17 cellular contexts compared by ENCODE assay signal in the genomic region with DNA sequence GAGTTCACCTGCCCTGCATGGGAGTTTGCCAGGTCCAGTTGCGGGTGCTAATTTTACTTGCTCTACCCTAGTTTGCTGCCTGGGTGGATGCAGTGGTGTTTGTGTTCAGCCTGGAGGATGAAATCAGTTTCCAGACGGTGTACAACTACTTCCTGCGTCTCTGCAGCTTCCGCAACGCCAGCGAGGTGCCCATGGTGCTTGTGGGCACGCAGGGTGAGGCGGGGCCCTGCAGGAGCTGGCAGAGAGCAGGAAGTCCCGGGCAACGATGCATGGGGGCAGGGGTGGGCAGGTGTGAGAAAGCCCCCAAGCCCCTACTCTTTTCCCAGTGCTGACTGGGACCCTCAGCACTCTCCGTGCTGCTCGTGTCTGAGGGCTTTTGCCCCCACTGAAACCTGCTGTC. TPM values are rescaled to one million over a fixed set of nuclear protein-coding genes. Genes with fewer than 3 reads are reported as not detected.
A peak's percentile ranks its signal among the peaks of the same experiment; 100 is the strongest.
DNase-seq lines count a peak whose midpoint lies in the region; ATAC-seq and TF ChIP-seq lines count a peak whose summit lies in the region.
"Had no signal": no experiment of that assay in that cellular context is flagged by ENCODE, and none has a peak within 500 bp of the region (broad histone marks: within the 10 kb centered on the region; RNA-seq: fewer than 3 reads in every experiment).

No MANE protein-coding gene starts in this region.

- H3K9me3 Mint-ChIP-seq in activated CD8-positive, alpha-beta memory T cell treated with anti-CD3 and anti-CD28 coated beads, Interleukin-2, amount 10 ng/mL, durations not matched to agents 7 days and 5 days (ENCODE audit: low read depth): no peaks in the 10 kb centered on the region
- H3K9me3 Mint-ChIP-seq: natural killer cell had no signal

- H3K4me3 Mint-ChIP-seq in activated CD8-positive, alpha-beta memory T cell treated with anti-CD3 and anti-CD28 coated beads, Interleukin-2, amount 10 ng/mL, durations not matched to agents 7 days and 5 days: peak overlapping the region; percentile 27

- H3K4me1 Mint-ChIP-seq in activated CD8-positive, alpha-beta memory T cell treated with anti-CD3 and anti-CD28 coated beads, Interleukin-2, amount 10 ng/mL, durations not matched to agents 7 days and 5 days: peaks cover 5% of the 10 kb centered on the region

- CTCF ChIA-PET in activated CD8-positive, alpha-beta memory T cell treated with anti-CD3 and anti-CD28 coated beads, Interleukin-2, amount 10 ng/mL, durations not matched to agents 7 days and 5 days (lab: Charles Lee): interaction anchor here (0.7 to 1.4 kb wide), 4 partner anchors 49 to 219 kb away, joined by 3 to 6 read pairs (median 4); no protein-coding TSS in a partner anchor

- H3K36me3 ChIP-seq in RWPE2 (ENCODE audit: low read depth): peaks cover 31% of the 10 kb centered on the region

- H3K9me3 ChIP-seq in RWPE2 (ENCODE audit: severe bottlenecking): no peaks in the 10 kb centered on the region
- H3K9me3 ChIP-seq: heart left ventricle, right atrium auricular region, upper lobe of right lung had no signal

- no peak for TF ChIP-seq CTCF in RWPE2 (IDR thresholded peaks at IDR 0.05; ENCODE audit: poor library complexity, severe bottlenecking)

- H3K27ac ChIP-seq in RWPE2 (ENCODE audit: poor library complexity, severe bottlenecking) (peak overlapping the region; percentile 91), skin epidermis (peak overlapping the region in 9 of 21 experiments; percentile 55 to 91 (median 86))
- H3K27ac ChIP-seq: heart left ventricle, right atrium auricular region, upper lobe of right lung had no signal

- H3K27ac Mint-ChIP-seq in activated CD8-positive, alpha-beta memory T cell treated with anti-CD3 and anti-CD28 coated beads, Interleukin-2, amount 10 ng/mL, durations not matched to agents 7 days and 5 days: peak overlapping the region; percentile 63
- H3K27ac Mint-ChIP-seq: natural killer cell had no signal

- no peak for DNase-seq in activated CD8-positive, alpha-beta memory T cell treated with anti-CD3 and anti-CD28 coated beads, Interleukin-2, amount 10 ng/mL, durations not matched to agents 7 days and 5 days
- no peak for DNase-seq in activated CD8-positive, alpha-beta memory T cell treated with anti-CD3 and anti-CD28 coated beads for 24 hours
- DNase-seq in RWPE2 (ENCODE audit: low spot score): no peak
- DNase-seq in activated T-helper 1 cell treated with anti-CD3 and anti-CD28 coated beads, Interleukin-2, amount 50 U/mL, for 16 hours (ENCODE audit: low read depth in 1 of 2, low spot score in 1 of 2): peak; percentile 11 to 21
- no peak for DNase-seq in C1 segment of cervical spinal cord (lab: John Stamatoyannopoulos, UW)
- DNase-seq: caudate nucleus, heart left ventricle, natural killer cell, NCI-H1417 treated with DMSO at 0.1 percent for 48 hours, NCI-H524, upper lobe of right lung had no signal

- peaks cover 19% of the 10 kb centered on the region for H3K4me1 ChIP-seq in RWPE2 (ENCODE audit: insufficient read depth, poor library complexity, severe bottlenecking)

- no peaks in the 10 kb centered on the region for H3K27me3 ChIP-seq in RWPE2 (ENCODE audit: insufficient read depth, poor library complexity, severe bottlenecking)
- H3K27me3 ChIP-seq: right atrium auricular region, upper lobe of right lung had no signal

- H3K36me3 Mint-ChIP-seq in activated CD8-positive, alpha-beta memory T cell treated with anti-CD3 and anti-CD28 coated beads, Interleukin-2, amount 10 ng/mL, durations not matched to agents 7 days and 5 days: no peaks in the 10 kb centered on the region
- H3K36me3 Mint-ChIP-seq: natural killer cell had no signal

- peaks cover 12% of the 10 kb centered on the region for H3K27me3 Mint-ChIP-seq in activated CD8-positive, alpha-beta memory T cell treated with anti-CD3 and anti-CD28 coated beads, Interleukin-2, amount 10 ng/mL, durations not matched to agents 7 days and 5 days

- no peak for ATAC-seq in activated CD8-positive, alpha-beta memory T cell treated with anti-CD3 and anti-CD28 coated beads, Interleukin-2, amount 10 ng/mL, durations not matched to agents 7 days and 5 days
- no peak for ATAC-seq in RWPE2 (ENCODE audit: low read depth)
- no peak for ATAC-seq in HG03520 (IDR thresholded peaks at IDR 0.05; ENCODE audit: unreplicated experiment)
- ATAC-seq in HG02588 (IDR thresholded peaks at IDR 0.05; ENCODE audit: unreplicated experiment): no peak
- ATAC-seq: heart left ventricle, left lobe of liver, natural killer cell, upper lobe of right lung had no signal

- H3K4me3 ChIP-seq in RWPE2 (ENCODE audit: severe bottlenecking) (no peak overlapping the region), skin epidermis (peak overlapping the region in 4 of 7 experiments; percentile 20 to 59 (median 38))
- H3K4me3 ChIP-seq: heart left ventricle, right atrium auricular region had no signal

RNA-seq across cellular contexts. Expression of a gene that starts 31.3 kb away (rescaled TPM):
- 10 to 100 TPM; 30.0 to 36.2 TPM for total RNA-seq in activated CD8-positive, alpha-beta memory T cell treated with anti-CD3 and anti-CD28 coated beads, Interleukin-2, amount 10 ng/mL, durations not matched to agents 7 days and 5 days

RNA-seq across cellular contexts. Expression of a gene that starts 34.3 kb away (rescaled TPM):
- 10 to 100 TPM; 83.1 to 85.7 TPM for total RNA-seq in activated CD8-positive, alpha-beta memory T cell treated with anti-CD3 and anti-CD28 coated beads, Interleukin-2, amount 10 ng/mL, durations not matched to agents 7 days and 5 days

RNA-seq across cellular contexts. Expression of a gene that starts 37.0 kb away (rescaled TPM):
- 10 to 100 TPM; 77.7 to 79.5 TPM for total RNA-seq in activated CD8-positive, alpha-beta memory T cell treated with anti-CD3 and anti-CD28 coated beads, Interleukin-2, amount 10 ng/mL, durations not matched to agents 7 days and 5 days

RNA-seq across cellular contexts. Expression of a gene that starts 49.9 kb away (rescaled TPM):
- not detected for total RNA-seq in activated CD8-positive, alpha-beta memory T cell treated with anti-CD3 and anti-CD28 coated beads, Interleukin-2, amount 10 ng/mL, durations not matched to agents 7 days and 5 days
- total RNA-seq: left lobe of liver; natural killer cell; right atrium auricular region; T-helper 2 cell treated with Interferon-gamma antibody and Interleukin-4, amounts not matched to agents 100 ng/mL and 5 ng/mL, for 36 hours; upper lobe of right lung had no signal

RNA-seq across cellular contexts. Expression of a gene that starts 58.2 kb away (rescaled TPM):
- 100 to 1,000 TPM; 114 to 121 TPM for total RNA-seq in activated CD8-positive, alpha-beta memory T cell treated with anti-CD3 and anti-CD28 coated beads, Interleukin-2, amount 10 ng/mL, durations not matched to agents 7 days and 5 days

Comparison
In these comparisons a context has a peak if more than half of its experiments do, and no peak if none do; other contexts are left out.
1. DNase-seq: peak in activated T-helper 1 cell treated with anti-CD3 and anti-CD28 coated beads, Interleukin-2, amount 50 U/mL, for 16 hours (2 of 2); none in activated CD8-positive, alpha-beta memory T cell treated with anti-CD3 and anti-CD28 coated beads, Interleukin-2, amount 10 ng/mL, durations not matched to agents 7 days and 5 days (single experiment), activated CD8-positive, alpha-beta memory T cell treated with anti-CD3 and anti-CD28 coated beads for 24 hours (single experiment), RWPE2 (single experiment) and C1 segment of cervical spinal cord (0 of 14).